Comparison of ENCODE assay signal across 14 cellular contexts in the genomic region with DNA sequence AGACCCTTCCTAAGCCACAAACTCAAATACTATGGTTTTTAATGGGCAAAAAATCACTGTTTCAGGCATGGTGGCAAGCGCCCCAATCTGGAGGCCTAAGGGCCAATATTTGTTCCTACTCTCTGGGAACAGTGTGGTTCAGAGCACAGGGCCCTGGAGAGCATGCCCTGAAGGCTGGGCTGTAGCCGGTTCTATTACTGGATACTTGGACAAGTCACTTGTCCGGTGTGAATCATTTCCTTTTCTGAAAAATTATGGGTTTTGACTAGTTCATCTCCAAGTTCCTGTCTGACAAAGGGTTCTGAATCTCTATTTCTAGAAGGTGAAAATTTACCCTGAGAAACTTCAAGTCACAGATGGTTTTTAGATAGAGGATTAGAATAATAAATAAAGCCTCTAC.
DNase-seq lines count a peak whose midpoint lies in the region; ATAC-seq and TF ChIP-seq lines count a peak whose summit lies in the region.
"Had no signal": no experiment of that assay in that cellular context is flagged by ENCODE, and none has a peak within 500 bp of the region (broad histone marks: within the 10 kb centered on the region; RNA-seq: fewer than 3 reads in every experiment).

No MANE protein-coding gene starts in this region.

- H3K4me2 ChIP-seq in fibroblast of lung (ENCODE audit: extremely low read depth, insufficient read depth, low read length): no peak overlapping the region

- peak; percentile 88 for ATAC-seq in RWPE2 (ENCODE audit: low read depth)

- H3K79me2 ChIP-seq in fibroblast of lung (ENCODE audit: control insufficient read depth, insufficient read depth, low read length): no peaks in the 10 kb centered on the region

- no peaks in the 10 kb centered on the region for H4K20me1 ChIP-seq in fibroblast of lung (ENCODE audit: control insufficient read depth, extremely low read depth, insufficient read depth, low read length)

- TF ChIP-seq CTCF in RWPE2 (IDR thresholded peaks at IDR 0.05; ENCODE audit: poor library complexity, severe bottlenecking) (no peak), fibroblast of lung (conservative IDR thresholded peaks at IDR 0.05 in 1 of 2, IDR thresholded peaks at IDR 0.05 in 1 of 2; ENCODE audit: low read depth in 1 of 2, low read length in 2 of 2) (no peak)

- no peak overlapping the region for H2AFZ ChIP-seq in fibroblast of lung (ENCODE audit: low read length)

- H3K27me3 ChIP-seq in RWPE2 (ENCODE audit: insufficient read depth, poor library complexity, severe bottlenecking) (no peaks in the 10 kb centered on the region), fibroblast of lung (ENCODE audit: control insufficient read depth, insufficient read depth, low read length) (no peaks in the 10 kb centered on the region)
- H3K27me3 ChIP-seq: SJSA1, testis had no signal

- H3K9me3 ChIP-seq in RWPE2 (ENCODE audit: severe bottlenecking): no peaks in the 10 kb centered on the region
- H3K9me3 ChIP-seq in fibroblast of lung (ENCODE audit: control insufficient read depth, insufficient read depth, low read depth, low read length): no peaks in the 10 kb centered on the region
- H3K9me3 ChIP-seq: SJSA1, testis had no signal

- no peak overlapping the region for H3K9ac ChIP-seq in fibroblast of lung (ENCODE audit: insufficient read depth, low read length)

- H3K4me1 ChIP-seq in RWPE2 (ENCODE audit: insufficient read depth, poor library complexity, severe bottlenecking): peaks cover 26% of the 10 kb centered on the region
- H3K4me1 ChIP-seq in fibroblast of lung (ENCODE audit: control insufficient read depth, extremely low read depth, insufficient read depth, low read length): no peaks in the 10 kb centered on the region
- H3K4me1 ChIP-seq: testis had no signal

- H3K36me3 ChIP-seq in RWPE2 (ENCODE audit: low read depth) (peaks cover 5% of the 10 kb centered on the region; the same call in 1 of the 2 replicates), fibroblast of lung (ENCODE audit: control insufficient read depth, insufficient read depth, low read length) (no peaks in the 10 kb centered on the region)
- H3K36me3 ChIP-seq: SJSA1 had no signal

- peak; percentile 77 for DNase-seq in GM03348 (ENCODE audit: low spot score)
- no peak for DNase-seq in RWPE2 (ENCODE audit: low spot score)
- peak; percentile 16 to 61 for DNase-seq in fibroblast of lung (ENCODE audit: low read depth in 2 of 2)
- peak; percentile 54 for DNase-seq in pulmonary artery endothelial cell (ENCODE audit: low read depth, low spot score)
- DNase-seq in NCI-H510A treated with DMSO at 0.1 percent for 48 hours (lab: John Stamatoyannopoulos, UW): no peak
- no peak for DNase-seq in NCI-H526 treated with DMSO at 0.1 percent for 48 hours (lab: John Stamatoyannopoulos, UW)
- DNase-seq in stimulated activated CD4-positive, alpha-beta T cell treated with anti-CD3 and anti-CD28 coated beads, Interleukin-15, amount 100 ng/mL, for 24 hours: no peak
- no peak for DNase-seq in GM19238 (ENCODE audit: insufficient read length, low spot score)
- DNase-seq: amniotic stem cell, Calu3, GOT3, right cardiac atrium, testis had no signal

- H3K4me3 ChIP-seq in RWPE2 (ENCODE audit: severe bottlenecking) (no peak overlapping the region), fibroblast of lung (replicated peaks in 1 of 4; ENCODE audit: control extremely low read depth in 1 of 4, insufficient read depth in 1 of 4, low read depth in 3 of 4, low read length in 4 of 4) (no peak overlapping the region)
- H3K4me3 ChIP-seq: SJSA1, testis had no signal

- peak overlapping the region; percentile 72 for H3K27ac ChIP-seq in RWPE2 (ENCODE audit: poor library complexity, severe bottlenecking)
- no peak overlapping the region for H3K27ac ChIP-seq in fibroblast of lung (ENCODE audit: insufficient read depth, low read length)
- H3K27ac ChIP-seq: SJSA1, testis had no signal

Comparison
In these comparisons a context has a peak if more than half of its experiments do, and no peak if none do; other contexts are left out.
1. DNase-seq: peak in GM03348 (single experiment), fibroblast of lung (2 of 2) and pulmonary artery endothelial cell (single experiment); none in RWPE2 (single experiment), NCI-H510A treated with DMSO at 0.1 percent for 48 hours (single experiment), NCI-H526 treated with DMSO at 0.1 percent for 48 hours (single experiment), stimulated activated CD4-positive, alpha-beta T cell treated with anti-CD3 and anti-CD28 coated beads, Interleukin-15, amount 100 ng/mL, for 24 hours (single experiment) and GM19238 (single experiment).